Comparison of ENCODE assay signal across 26 cellular contexts in genomic region chr12:113425960-113426453, GRCh38. TPM values are rescaled to one million over a fixed set of nuclear protein-coding genes. Genes with fewer than 3 reads are reported as not detected.
A peak's percentile ranks its signal among the peaks of the same experiment; 100 is the strongest.
DNase-seq lines count a peak whose midpoint lies in the region; ATAC-seq, FAIRE-seq and TF ChIP-seq lines count a peak whose summit lies in the region.
"Had no signal": no experiment of that assay in that cellular context is flagged by ENCODE, and none has a peak within 500 bp of the region (broad histone marks: within the 10 kb centered on the region; RNA-seq: fewer than 3 reads in every experiment).

No MANE protein-coding gene starts in this region.

- H3K36me3 ChIP-seq in DOHH2 (ENCODE audit: control insufficient read depth, low read length), result no peaks in the 10 kb centered on the region
- H3K36me3 ChIP-seq in HUES48 (ENCODE audit: control insufficient read depth, insufficient read depth, low read length), result no peaks in the 10 kb centered on the region
- H3K36me3 ChIP-seq: prostate gland, stomach, upper lobe of right lung had no signal

- H3K9me3 Mint-ChIP-seq in activated B cell treated with CpG ODN at 0.5 μM for 24 hours, result peaks cover 6% of the 10 kb centered on the region
- H3K9me3 Mint-ChIP-seq: activated naive CD4-positive, alpha-beta T cell treated with anti-CD3 and anti-CD28 coated beads, Interleukin-2, amount 50 U/mL, for 24 hours; natural killer cell had no signal

- H3K4me1 ChIP-seq in DOHH2 (ENCODE audit: control insufficient read depth, low read length) (peaks cover 24% of the 10 kb centered on the region), HUES48 (ENCODE audit: control insufficient read depth, insufficient read depth, low read length) (peaks cover 4% of the 10 kb centered on the region; the same call in 1 of the 2 replicates)
- H3K4me1 ChIP-seq: prostate gland had no signal

- peaks cover 25% of the 10 kb centered on the region for H3K4me1 Mint-ChIP-seq in activated B cell treated with CpG ODN at 0.5 μM for 24 hours
- H3K4me1 Mint-ChIP-seq: activated naive CD4-positive, alpha-beta T cell treated with anti-CD3 and anti-CD28 coated beads, Interleukin-2, amount 50 U/mL, for 24 hours had no signal

- H3K9me3 ChIP-seq in DOHH2 (ENCODE audit: control insufficient read depth, insufficient read depth, low read length) (peaks cover 3% of the 10 kb centered on the region; the same call in 1 of the 2 replicates), HUES48 (ENCODE audit: control insufficient read depth, insufficient read depth, low read length) (no peaks in the 10 kb centered on the region)
- H3K9me3 ChIP-seq: A549, prostate gland, SK-N-SH, stomach, upper lobe of right lung had no signal

- H3K27ac Mint-ChIP-seq in activated B cell treated with CpG ODN at 0.5 μM for 24 hours, result peak overlapping the region; percentile 12
- H3K27ac Mint-ChIP-seq: activated naive CD4-positive, alpha-beta T cell treated with anti-CD3 and anti-CD28 coated beads, Interleukin-2, amount 50 U/mL, for 24 hours; natural killer cell had no signal

- POLR2A ChIA-PET in activated B cell treated with CpG ODN at 0.5 μM for 24 hours (lab: Charles Lee), result no interaction called here

- no peak for FAIRE-seq in RCC 7860 (lab: Jason Lieb, UNC)
- FAIRE-seq: A549, astrocyte, D721Med, keratinocyte had no signal

- ATAC-seq in activated B cell treated with CpG ODN at 0.5 μM for 24 hours (ENCODE audit: low read depth), result peak; percentile 13
- no peak for ATAC-seq in GM21390 (IDR thresholded peaks at IDR 0.05; ENCODE audit: unreplicated experiment)
- no peak for ATAC-seq in GM18520 (IDR thresholded peaks at IDR 0.05; ENCODE audit: unreplicated experiment)
- ATAC-seq: activated CD4-positive, CD25-positive, alpha-beta regulatory T cell treated with anti-CD3 and anti-CD28 coated beads, Interleukin-2, amount 50 U/mL, for 24 hours had no signal

- no peak overlapping the region for H3K9ac ChIP-seq in HUES48 (ENCODE audit: low read depth, low read length)
- H3K9ac ChIP-seq: GM23248, SK-N-SH had no signal

- no peak for TF ChIP-seq CTCF in DOHH2 (IDR thresholded peaks at IDR 0.05; ENCODE audit: low read depth, low read length, poor library complexity, severe bottlenecking)
- no peak for TF ChIP-seq CTCF in activated B cell treated with CpG ODN at 0.5 μM for 24 hours (IDR thresholded peaks at IDR 0.05)

- H3K4me3 ChIP-seq in DOHH2 (ENCODE audit: low read length), result peak overlapping the region; percentile 30; the same call in 1 of the 2 replicates
- H3K4me3 ChIP-seq in HUES48 (ENCODE audit: low read depth, low read length), result peak overlapping the region; percentile 42
- H3K4me3 ChIP-seq: A549, GM23248, prostate gland, skin epidermis, stomach, upper lobe of right lung had no signal

- H3F3A ChIP-seq in DOHH2 (ENCODE audit: control insufficient read depth, insufficient read depth), result no peaks in the 10 kb centered on the region

- H3K79me2 ChIP-seq in DOHH2 (ENCODE audit: control insufficient read depth, low read length), result no peaks in the 10 kb centered on the region

- peaks cover 44% of the 10 kb centered on the region for H3K27me3 ChIP-seq in DOHH2 (ENCODE audit: control insufficient read depth, low read length)
- H3K27me3 ChIP-seq in HUES48 (ENCODE audit: control insufficient read depth, insufficient read depth, low read length), result no peaks in the 10 kb centered on the region
- H3K27me3 ChIP-seq: upper lobe of right lung had no signal

- H3K36me3 Mint-ChIP-seq in activated B cell treated with CpG ODN at 0.5 μM for 24 hours (ENCODE audit: low read depth), result no peaks in the 10 kb centered on the region
- H3K36me3 Mint-ChIP-seq: activated naive CD4-positive, alpha-beta T cell treated with anti-CD3 and anti-CD28 coated beads, Interleukin-2, amount 50 U/mL, for 24 hours; natural killer cell had no signal

- H4K20me1 ChIP-seq in DOHH2 (ENCODE audit: control insufficient read depth, insufficient read depth, low read depth, low read length), result no peaks in the 10 kb centered on the region

- H3K27ac ChIP-seq in DOHH2 (ENCODE audit: low read depth, low read length) (no peak overlapping the region), HUES48 (ENCODE audit: low read depth, low read length) (peak overlapping the region; percentile 81)
- H3K27ac ChIP-seq: GM23248, prostate gland, skin epidermis, stomach, upper lobe of right lung had no signal

- H3K4me3 Mint-ChIP-seq in activated B cell treated with CpG ODN at 0.5 μM for 24 hours, result peak overlapping the region; percentile 46
- H3K4me3 Mint-ChIP-seq: activated naive CD4-positive, alpha-beta T cell treated with anti-CD3 and anti-CD28 coated beads, Interleukin-2, amount 50 U/mL, for 24 hours; natural killer cell had no signal

- DNase-seq in activated B cell treated with CpG ODN at 0.5 μM for 24 hours (no peak), iPS-NIHi7 (ENCODE audit: extremely low spot score) (peak; percentile 52), RCC 7860 (ENCODE audit: low spot score) (no peak), NCI-H2107 treated with DMSO at 0.1 percent for 48 hours (lab: John Stamatoyannopoulos, UW; ENCODE audit: unreplicated experiment) (no peak)
- DNase-seq: cerebellar nuclear complex, NCI-H748 treated with DMSO at 0.1 percent for 48 hours, T1000 had no signal

- CTCF ChIA-PET in activated B cell treated with CpG ODN at 0.5 μM for 24 hours (lab: Charles Lee), result interaction anchor here (0.6 to 1.6 kb wide), 6 partner anchors 21 to 239 kb away, joined by 3 to 7 read pairs (median 3); no protein-coding TSS in a partner anchor

- intact Hi-C loops in activated B cell treated with CpG ODN at 0.5 μM for 24 hours (cut with micrococcal nuclease), result loop anchor here (1.0 kb wide), 2 partner anchors 114 to 229 kb away; no protein-coding TSS in a partner anchor

- peaks cover 22% of the 10 kb centered on the region for H3K27me3 Mint-ChIP-seq in activated B cell treated with CpG ODN at 0.5 μM for 24 hours
- H3K27me3 Mint-ChIP-seq: activated naive CD4-positive, alpha-beta T cell treated with anti-CD3 and anti-CD28 coated beads, Interleukin-2, amount 50 U/mL, for 24 hours had no signal

- H3K9me2 ChIP-seq in DOHH2 (replicated peaks; ENCODE audit: control insufficient read depth, low read length), result no peaks in the 10 kb centered on the region
- H3K9me2 ChIP-seq: SK-N-SH had no signal

- H3K4me2 ChIP-seq in DOHH2 (ENCODE audit: low read length), result peak overlapping the region; percentile 64
- H3K4me2 ChIP-seq: A549, SK-N-SH had no signal

RNA-seq across cellular contexts. Expression of gene SDSL, which starts 3.8 kb away (rescaled TPM):
- 0.20 and 1.2 TPM in 2 replicates for total RNA-seq in activated B cell treated with CpG ODN at 0.5 μM for 24 hours

RNA-seq across cellular contexts. Expression of gene SDS, which starts 22.3 kb away (rescaled TPM):
- total RNA-seq in activated B cell treated with CpG ODN at 0.5 μM for 24 hours, result not detected in 2 replicates
- total RNA-seq: astrocyte, fibroblast of lung, GM23248, HT-29, natural killer cell had no signal

RNA-seq across cellular contexts. Expression of gene LHX5, which starts 45.7 kb away (rescaled TPM):
- not detected in 2 replicates for total RNA-seq in activated B cell treated with CpG ODN at 0.5 μM for 24 hours
- total RNA-seq: fibroblast of lung, GM23248, HT-29, natural killer cell, prostate gland, upper lobe of right lung had no signal
